In genomic region chr1:220221670-220222069, GRCh38 we compare ENCODE assay signal across 1 cellular context.
TF ChIP-seq lines count a peak whose summit lies in the region.

No MANE protein-coding gene starts in this region.

TF ChIP-seq in GM12878, 131 proteins besides CTCF, POLR2A, EP300 and RAD21 (continued from another document):
- TF ChIP-seq TAF1 (IDR thresholded peaks at IDR 0.05; ENCODE audit: borderline replicate concordance, low read depth, low read length) (no peak), E4F1 (IDR thresholded peaks at IDR 0.05; ENCODE audit: borderline replicate concordance, partially characterized antibody) (no peak), PKNOX1 (IDR thresholded peaks at IDR 0.05) (no peak), RB1 (IDR thresholded peaks at IDR 0.05; ENCODE audit: borderline replicate concordance) (no peak), EED (IDR thresholded peaks at IDR 0.05; ENCODE audit: low read depth) (no peak)
